Comparison of ENCODE assay signal across 23 cellular contexts in genomic region chr3:21876742-21877141, GRCh38.
"Had no signal": no experiment of that assay in that cellular context is flagged by ENCODE, and none has a peak within 500 bp of the region (broad histone marks: within the 10 kb centered on the region; RNA-seq: fewer than 3 reads in every experiment).

No MANE protein-coding gene starts in this region.

- ATAC-seq: gastrocnemius medialis; heart right ventricle; left cardiac atrium; left lung; naive thymus-derived CD4-positive, alpha-beta T cell; pancreas; right cardiac atrium; stimulated activated naive B cell treated with anti-CD40 and anti-IgM and Interleukin-4, amounts not matched to agents 10 μg/mL and 1 μg/mL and 100 μg/mL, for 72 hours had no signal

- H3K36me3 Mint-ChIP-seq: naive thymus-derived CD4-positive, alpha-beta T cell; stimulated activated naive B cell treated with anti-CD40 and anti-IgM and Interleukin-4, amounts not matched to agents 10 μg/mL and 1 μg/mL and 100 μg/mL, for 72 hours had no signal

- H3K4me1 ChIP-seq: left lung, pancreas, spleen, tibial nerve, upper lobe of left lung had no signal

- H3K27me3 ChIP-seq: gastrocnemius medialis, heart right ventricle, left lung, neutrophil, pancreas, spleen, tibial nerve, upper lobe of left lung had no signal

- H3K27ac Mint-ChIP-seq: stimulated activated naive B cell treated with anti-CD40 and anti-IgM and Interleukin-4, amounts not matched to agents 10 μg/mL and 1 μg/mL and 100 μg/mL, for 72 hours; stimulated activated naive CD8-positive, alpha-beta T cell treated with anti-CD3 and anti-CD28 coated beads, Interleukin-15, Interleukin-2, amounts not matched to agents 100 ng/mL and 50 ng/mL, for 24 hours had no signal

- H3K4me1 Mint-ChIP-seq: naive thymus-derived CD4-positive, alpha-beta T cell; stimulated activated naive B cell treated with anti-CD40 and anti-IgM and Interleukin-4, amounts not matched to agents 10 μg/mL and 1 μg/mL and 100 μg/mL, for 72 hours had no signal

- H3K4me3 ChIP-seq: dorsolateral prefrontal cortex, gastrocnemius medialis, heart right ventricle, left lung, pancreas, skin epidermis, spleen, thoracic aorta, tibial nerve, upper lobe of left lung had no signal

- H3K27me3 Mint-ChIP-seq: naive thymus-derived CD4-positive, alpha-beta T cell; stimulated activated naive B cell treated with anti-CD40 and anti-IgM and Interleukin-4, amounts not matched to agents 10 μg/mL and 1 μg/mL and 100 μg/mL, for 72 hours; stimulated activated naive CD8-positive, alpha-beta T cell treated with anti-CD3 and anti-CD28 coated beads, Interleukin-15, Interleukin-2, amounts not matched to agents 100 ng/mL and 50 ng/mL, for 24 hours had no signal

- DNase-seq: dorsolateral prefrontal cortex; effector CD4-positive, alpha-beta T cell; foreskin fibroblast; gastrocnemius medialis; heart right ventricle; hippocampal formation; left cardiac atrium; left lung; mesenchymal stem cell; midbrain; naive thymus-derived CD4-positive, alpha-beta T cell; pancreas; right cardiac atrium; spleen; stimulated activated CD4-positive, alpha-beta T cell treated with anti-CD3 and anti-CD28 coated beads, Interleukin-2, amount 100 ng/mL, for 48 hours; stimulated activated naive B cell treated with anti-CD40 and anti-IgM and Interleukin-4, amounts not matched to agents 10 μg/mL and 1 μg/mL and 100 μg/mL, for 72 hours; upper lobe of left lung had no signal

- H3K9me3 ChIP-seq: gastrocnemius medialis, neutrophil, pancreas had no signal

- H3K4me3 Mint-ChIP-seq: naive thymus-derived CD4-positive, alpha-beta T cell; nephron; stimulated activated naive B cell treated with anti-CD40 and anti-IgM and Interleukin-4, amounts not matched to agents 10 μg/mL and 1 μg/mL and 100 μg/mL, for 72 hours; stimulated activated naive CD8-positive, alpha-beta T cell treated with anti-CD3 and anti-CD28 coated beads, Interleukin-15, Interleukin-2, amounts not matched to agents 100 ng/mL and 50 ng/mL, for 24 hours had no signal

- H3K36me3 ChIP-seq: gastrocnemius medialis, heart right ventricle, left lung, neutrophil, pancreas, spleen, thoracic aorta, tibial nerve, upper lobe of left lung had no signal
